9 cellular contexts compared by ENCODE assay signal in genomic region chr6:26577720-26578072, GRCh38. TPM values are rescaled to one million over a fixed set of nuclear protein-coding genes. Genes with fewer than 3 reads are reported as not detected.
DNase-seq lines count a peak whose midpoint lies in the region; ATAC-seq lines count a peak whose summit lies in the region.
"Had no signal": no experiment of that assay in that cellular context is flagged by ENCODE, and none has a peak within 500 bp of the region (broad histone marks: within the 10 kb centered on the region; RNA-seq: fewer than 3 reads in every experiment).

No MANE protein-coding gene starts in this region.

- DNase-seq in activated T-cell treated with anti-CD3 and anti-CD28 coated beads, Interleukin-2, amount 50 U/mL, for 72 hours, result no peak
- no peak for DNase-seq in activated T-cell treated with anti-CD3 and anti-CD28 coated beads, Interleukin-2, amount 50 U/mL, for 1 hour
- no peak for DNase-seq in activated T-helper 2 cell treated with anti-CD3 and anti-CD28 coated beads, Interferon-gamma antibody, Interleukin-2, Interleukin-4, amounts not matched to agents 10 μg/mL and 5 μg/mL and 100 μg/mL, durations not matched to agents 14 hours and 24 hours and 36 hours (ENCODE audit: low spot score)
- no peak for DNase-seq in stimulated activated naive B cell treated with anti-CD40 and anti-IgM and Interleukin-4, amounts not matched to agents 10 μg/mL and 1 μg/mL and 100 μg/mL, for 72 hours
- DNase-seq in foreskin melanocyte (no peak), NCI-H524 (lab: John Stamatoyannopoulos, UW) (no peak)
- DNase-seq: COR-L47 had no signal

- H3K4me1 Mint-ChIP-seq in activated T-cell treated with anti-CD3 and anti-CD28 coated beads, Interleukin-2, amount 50 U/mL, for 72 hours (ENCODE audit: low read depth), result peaks cover 47% of the 10 kb centered on the region
- H3K4me1 Mint-ChIP-seq in activated T-helper 2 cell treated with anti-CD3 and anti-CD28 coated beads, Interferon-gamma antibody, Interleukin-2, Interleukin-4, amounts not matched to agents 10 μg/mL and 5 μg/mL and 100 μg/mL, durations not matched to agents 14 hours and 24 hours and 36 hours (ENCODE audit: low read depth), result peaks cover 31% of the 10 kb centered on the region
- peaks cover 11 to 20% of the 10 kb centered on the region in 2 donors for H3K4me1 Mint-ChIP-seq in stimulated activated naive B cell treated with anti-CD40 and anti-IgM and Interleukin-4, amounts not matched to agents 10 μg/mL and 1 μg/mL and 100 μg/mL, for 72 hours

- peak overlapping the region; percentile 72 for H3K4me3 ChIP-seq in iPS-11a (ENCODE audit: low read depth, low read length)

- intact Hi-C loops in activated T-helper 2 cell treated with anti-CD3 and anti-CD28 coated beads, Interferon-gamma antibody, Interleukin-2, Interleukin-4, amounts not matched to agents 10 μg/mL and 5 μg/mL and 100 μg/mL, durations not matched to agents 14 hours and 24 hours and 36 hours (cut with micrococcal nuclease), result loop anchor here (1.0 kb wide), 1 partner anchor 19 kb away; the partner anchor contains the start of gene ABT1

- H3K27ac Mint-ChIP-seq in activated T-cell treated with anti-CD3 and anti-CD28 coated beads, Interleukin-2, amount 50 U/mL, for 72 hours, result no peak overlapping the region
- peak overlapping the region; percentile 87 for H3K27ac Mint-ChIP-seq in activated T-helper 2 cell treated with anti-CD3 and anti-CD28 coated beads, Interferon-gamma antibody, Interleukin-2, Interleukin-4, amounts not matched to agents 10 μg/mL and 5 μg/mL and 100 μg/mL, durations not matched to agents 14 hours and 24 hours and 36 hours
- H3K27ac Mint-ChIP-seq in stimulated activated naive B cell treated with anti-CD40 and anti-IgM and Interleukin-4, amounts not matched to agents 10 μg/mL and 1 μg/mL and 100 μg/mL, for 72 hours, result peak overlapping the region; percentile 96

- ATAC-seq in activated T-cell treated with anti-CD3 and anti-CD28 coated beads, Interleukin-2, amount 50 U/mL, for 72 hours (replicated peaks in 1 of 2), result no peak
- no peak for ATAC-seq in stimulated activated naive B cell treated with anti-CD40 and anti-IgM and Interleukin-4, amounts not matched to agents 10 μg/mL and 1 μg/mL and 100 μg/mL, for 72 hours (replicated peaks)
- no peak for ATAC-seq in GM21390 (IDR thresholded peaks at IDR 0.05; ENCODE audit: unreplicated experiment)

- H3K27me3 Mint-ChIP-seq in activated T-cell treated with anti-CD3 and anti-CD28 coated beads, Interleukin-2, amount 50 U/mL, for 72 hours (ENCODE audit: low read depth), result peaks cover 15% of the 10 kb centered on the region
- H3K27me3 Mint-ChIP-seq in activated T-helper 2 cell treated with anti-CD3 and anti-CD28 coated beads, Interferon-gamma antibody, Interleukin-2, Interleukin-4, amounts not matched to agents 10 μg/mL and 5 μg/mL and 100 μg/mL, durations not matched to agents 14 hours and 24 hours and 36 hours (ENCODE audit: low read depth), result peaks cover 7% of the 10 kb centered on the region
- peaks cover 4 to 42% of the 10 kb centered on the region in 2 donors for H3K27me3 Mint-ChIP-seq in stimulated activated naive B cell treated with anti-CD40 and anti-IgM and Interleukin-4, amounts not matched to agents 10 μg/mL and 1 μg/mL and 100 μg/mL, for 72 hours

- H3K36me3 Mint-ChIP-seq in activated T-cell treated with anti-CD3 and anti-CD28 coated beads, Interleukin-2, amount 50 U/mL, for 72 hours (ENCODE audit: insufficient read depth in 2 of 2), result peaks cover 7 to 9% of the 10 kb centered on the region in 2 donors
- H3K36me3 Mint-ChIP-seq in activated T-helper 2 cell treated with anti-CD3 and anti-CD28 coated beads, Interferon-gamma antibody, Interleukin-2, Interleukin-4, amounts not matched to agents 10 μg/mL and 5 μg/mL and 100 μg/mL, durations not matched to agents 14 hours and 24 hours and 36 hours (ENCODE audit: low read depth), result peaks cover 6% of the 10 kb centered on the region
- peaks cover 2 to 4% of the 10 kb centered on the region in 2 donors for H3K36me3 Mint-ChIP-seq in stimulated activated naive B cell treated with anti-CD40 and anti-IgM and Interleukin-4, amounts not matched to agents 10 μg/mL and 1 μg/mL and 100 μg/mL, for 72 hours

- H3K9me3 Mint-ChIP-seq in activated T-cell treated with anti-CD3 and anti-CD28 coated beads, Interleukin-2, amount 50 U/mL, for 72 hours, result peaks cover 3 to 7% of the 10 kb centered on the region in 2 donors
- H3K9me3 Mint-ChIP-seq in activated T-helper 2 cell treated with anti-CD3 and anti-CD28 coated beads, Interferon-gamma antibody, Interleukin-2, Interleukin-4, amounts not matched to agents 10 μg/mL and 5 μg/mL and 100 μg/mL, durations not matched to agents 14 hours and 24 hours and 36 hours, result peaks cover 11% of the 10 kb centered on the region
- peaks cover 10 to 12% of the 10 kb centered on the region in 2 donors for H3K9me3 Mint-ChIP-seq in stimulated activated naive B cell treated with anti-CD40 and anti-IgM and Interleukin-4, amounts not matched to agents 10 μg/mL and 1 μg/mL and 100 μg/mL, for 72 hours

- H3K4me3 Mint-ChIP-seq in activated T-cell treated with anti-CD3 and anti-CD28 coated beads, Interleukin-2, amount 50 U/mL, for 72 hours, result peak overlapping the region; percentile 84 to 90
- peak overlapping the region; percentile 78 for H3K4me3 Mint-ChIP-seq in activated T-helper 2 cell treated with anti-CD3 and anti-CD28 coated beads, Interferon-gamma antibody, Interleukin-2, Interleukin-4, amounts not matched to agents 10 μg/mL and 5 μg/mL and 100 μg/mL, durations not matched to agents 14 hours and 24 hours and 36 hours (ENCODE audit: low read depth)
- H3K4me3 Mint-ChIP-seq in stimulated activated naive B cell treated with anti-CD40 and anti-IgM and Interleukin-4, amounts not matched to agents 10 μg/mL and 1 μg/mL and 100 μg/mL, for 72 hours, result peak overlapping the region; percentile 85 to 86

RNA-seq across cellular contexts. Expression of gene ABT1, which starts 19.1 kb away (rescaled TPM):
- 10 to 100 TPM; 20.9 to 21.8 TPM for total RNA-seq in activated T-cell treated with anti-CD3 and anti-CD28 coated beads, Interleukin-2, amount 50 U/mL, for 72 hours
- 28.2 and 29.9 TPM in 2 replicates for total RNA-seq in activated T-helper 2 cell treated with anti-CD3 and anti-CD28 coated beads, Interferon-gamma antibody, Interleukin-2, Interleukin-4, amounts not matched to agents 10 μg/mL and 5 μg/mL and 100 μg/mL, durations not matched to agents 14 hours and 24 hours and 36 hours

RNA-seq across cellular contexts. Expression of gene HMGN4, which starts 39.5 kb away (rescaled TPM):
- total RNA-seq in activated T-cell treated with anti-CD3 and anti-CD28 coated beads, Interleukin-2, amount 50 U/mL, for 72 hours, result 10 to 100 TPM; 84.7 to 90.9 TPM
- total RNA-seq in activated T-helper 2 cell treated with anti-CD3 and anti-CD28 coated beads, Interferon-gamma antibody, Interleukin-2, Interleukin-4, amounts not matched to agents 10 μg/mL and 5 μg/mL and 100 μg/mL, durations not matched to agents 14 hours and 24 hours and 36 hours, result 92.2 and 99.4 TPM in 2 replicates
